21 cellular contexts compared by ENCODE assay signal in genomic region chr2:235692076-235692475, GRCh38.
"Had no signal": no experiment of that assay in that cellular context is flagged by ENCODE, and none has a peak within 500 bp of the region (broad histone marks: within the 10 kb centered on the region; RNA-seq: fewer than 3 reads in every experiment).

No MANE protein-coding gene starts in this region.

- H3K36me3 ChIP-seq: colonic mucosa, esophagus squamous epithelium, gastroesophageal sphincter, pancreas, thoracic aorta had no signal

- H3K27me3 ChIP-seq: colonic mucosa, esophagus squamous epithelium, gastroesophageal sphincter, hepatocyte, pancreas had no signal

- H3K4me3 ChIP-seq: colonic mucosa, esophagus squamous epithelium, gastroesophageal sphincter, hepatocyte, pancreas, thoracic aorta had no signal

- H3K9me3 Mint-ChIP-seq: naive thymus-derived CD4-positive, alpha-beta T cell; neural crest cell; stimulated activated memory B cell treated with anti-CD40 and anti-IgM and Interleukin-4, amounts not matched to agents 10 μg/mL and 1 μg/mL and 100 μg/mL, for 72 hours; stimulated activated naive CD8-positive, alpha-beta T cell treated with anti-CD3 and anti-CD28 coated beads, Interleukin-15, Interleukin-2, amounts not matched to agents 100 ng/mL and 50 ng/mL, for 24 hours had no signal

- H3K4me2 ChIP-seq: hepatocyte had no signal

- FAIRE-seq: pancreas had no signal

- H3K9me3 ChIP-seq: colonic mucosa, gastroesophageal sphincter, pancreas, thoracic aorta had no signal

- DNase-seq: colonic mucosa; dermis blood vessel endothelial cell; esophagus squamous epithelium; foreskin fibroblast; mesendoderm; naive thymus-derived CD4-positive, alpha-beta T cell; occipital lobe; stimulated activated CD4-positive, alpha-beta T cell treated with anti-CD3 and anti-CD28 coated beads, Interleukin-15, amount 100 ng/mL, for 24 hours; stimulated activated CD4-positive, alpha-beta T cell treated with anti-CD3 and anti-CD28 coated beads, Interleukin-1b, Interleukin-23, amount 100 ng/mL, for 48 hours; stimulated activated CD4-positive, alpha-beta T cell treated with anti-CD3 and anti-CD28 coated beads, Interleukin-4, amount 100 ng/mL, for 24 hours; trophoblast cell had no signal

- H3K27ac Mint-ChIP-seq: naive thymus-derived CD4-positive, alpha-beta T cell; stimulated activated memory B cell treated with anti-CD40 and anti-IgM and Interleukin-4, amounts not matched to agents 10 μg/mL and 1 μg/mL and 100 μg/mL, for 72 hours; stimulated activated naive CD8-positive, alpha-beta T cell treated with anti-CD3 and anti-CD28 coated beads, Interleukin-15, Interleukin-2, amounts not matched to agents 100 ng/mL and 50 ng/mL, for 24 hours had no signal

- H3K36me3 Mint-ChIP-seq: naive thymus-derived CD4-positive, alpha-beta T cell; stimulated activated memory B cell treated with anti-CD40 and anti-IgM and Interleukin-4, amounts not matched to agents 10 μg/mL and 1 μg/mL and 100 μg/mL, for 72 hours had no signal

- H3K4me1 Mint-ChIP-seq: stimulated activated memory B cell treated with anti-CD40 and anti-IgM and Interleukin-4, amounts not matched to agents 10 μg/mL and 1 μg/mL and 100 μg/mL, for 72 hours had no signal

- H2AFZ ChIP-seq: hepatocyte had no signal

- H3K4me1 ChIP-seq: pancreas had no signal

- ATAC-seq: gastroesophageal sphincter; left colon; naive thymus-derived CD4-positive, alpha-beta T cell; pancreas; right cardiac atrium; stimulated activated memory B cell treated with anti-CD40 and anti-IgM and Interleukin-4, amounts not matched to agents 10 μg/mL and 1 μg/mL and 100 μg/mL, for 72 hours had no signal

- H3K4me3 Mint-ChIP-seq: naive thymus-derived CD4-positive, alpha-beta T cell; neural crest cell; stimulated activated memory B cell treated with anti-CD40 and anti-IgM and Interleukin-4, amounts not matched to agents 10 μg/mL and 1 μg/mL and 100 μg/mL, for 72 hours; stimulated activated naive CD8-positive, alpha-beta T cell treated with anti-CD3 and anti-CD28 coated beads, Interleukin-15, Interleukin-2, amounts not matched to agents 100 ng/mL and 50 ng/mL, for 24 hours had no signal

- H3K27me3 Mint-ChIP-seq: progenitor cell of endocrine pancreas; stimulated activated naive CD8-positive, alpha-beta T cell treated with anti-CD3 and anti-CD28 coated beads, Interleukin-15, Interleukin-2, amounts not matched to agents 100 ng/mL and 50 ng/mL, for 24 hours had no signal

- H3K27ac ChIP-seq: colonic mucosa, esophagus squamous epithelium, gastroesophageal sphincter, hepatocyte, pancreas, thoracic aorta had no signal
